Comparison of ENCODE assay signal across 1 cellular context in the genomic region with DNA sequence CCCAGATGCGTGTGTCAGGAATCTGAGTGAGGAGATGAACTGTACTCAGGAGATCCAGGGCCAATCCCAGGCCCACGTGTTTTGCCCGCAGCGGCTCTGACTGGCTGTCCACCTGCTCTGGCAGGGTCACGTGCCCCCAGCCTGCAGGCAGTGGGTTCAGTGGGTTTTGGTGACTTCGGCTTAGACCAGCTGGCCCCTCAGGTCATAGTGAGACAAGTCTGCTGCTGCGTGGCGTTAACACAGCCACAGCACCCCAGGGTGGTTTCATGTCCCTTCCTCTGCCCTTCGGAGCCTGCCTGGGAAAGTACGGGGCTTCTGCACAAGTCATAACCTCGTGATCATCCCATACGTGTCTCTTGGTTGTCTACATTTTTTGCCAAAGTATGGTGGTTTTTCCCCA.
TF ChIP-seq lines count a peak whose summit lies in the region.

No MANE protein-coding gene starts in this region.

TF ChIP-seq in HCT116, 20 proteins besides CTCF, POLR2A, EP300 and RAD21 (continued from another document):
- TF ChIP-seq, protein P1, sequence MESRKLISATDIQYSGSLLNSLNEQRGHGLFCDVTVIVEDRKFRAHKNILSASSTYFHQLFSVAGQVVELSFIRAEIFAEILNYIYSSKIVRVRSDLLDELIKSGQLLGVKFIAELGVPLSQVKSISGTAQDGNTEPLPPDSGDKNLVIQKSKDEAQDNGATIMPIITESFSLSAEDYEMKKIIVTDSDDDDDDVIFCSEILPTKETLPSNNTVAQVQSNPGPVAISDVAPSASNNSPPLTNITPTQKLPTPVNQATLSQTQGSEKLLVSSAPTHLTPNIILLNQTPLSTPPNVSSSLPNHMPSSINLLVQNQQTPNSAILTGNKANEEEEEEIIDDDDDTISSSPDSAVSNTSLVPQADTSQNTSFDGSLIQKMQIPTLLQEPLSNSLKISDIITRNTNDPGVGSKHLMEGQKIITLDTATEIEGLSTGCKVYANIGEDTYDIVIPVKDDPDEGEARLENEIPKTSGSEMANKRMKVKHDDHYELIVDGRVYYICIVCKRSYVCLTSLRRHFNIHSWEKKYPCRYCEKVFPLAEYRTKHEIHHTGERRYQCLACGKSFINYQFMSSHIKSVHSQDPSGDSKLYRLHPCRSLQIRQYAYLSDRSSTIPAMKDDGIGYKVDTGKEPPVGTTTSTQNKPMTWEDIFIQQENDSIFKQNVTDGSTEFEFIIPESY (IDR thresholded peaks at IDR 0.05; ENCODE audit: extremely low read depth, insufficient replicate concordance, low read length): no peak
